8 cellular contexts compared by ENCODE assay signal in the genomic region with DNA sequence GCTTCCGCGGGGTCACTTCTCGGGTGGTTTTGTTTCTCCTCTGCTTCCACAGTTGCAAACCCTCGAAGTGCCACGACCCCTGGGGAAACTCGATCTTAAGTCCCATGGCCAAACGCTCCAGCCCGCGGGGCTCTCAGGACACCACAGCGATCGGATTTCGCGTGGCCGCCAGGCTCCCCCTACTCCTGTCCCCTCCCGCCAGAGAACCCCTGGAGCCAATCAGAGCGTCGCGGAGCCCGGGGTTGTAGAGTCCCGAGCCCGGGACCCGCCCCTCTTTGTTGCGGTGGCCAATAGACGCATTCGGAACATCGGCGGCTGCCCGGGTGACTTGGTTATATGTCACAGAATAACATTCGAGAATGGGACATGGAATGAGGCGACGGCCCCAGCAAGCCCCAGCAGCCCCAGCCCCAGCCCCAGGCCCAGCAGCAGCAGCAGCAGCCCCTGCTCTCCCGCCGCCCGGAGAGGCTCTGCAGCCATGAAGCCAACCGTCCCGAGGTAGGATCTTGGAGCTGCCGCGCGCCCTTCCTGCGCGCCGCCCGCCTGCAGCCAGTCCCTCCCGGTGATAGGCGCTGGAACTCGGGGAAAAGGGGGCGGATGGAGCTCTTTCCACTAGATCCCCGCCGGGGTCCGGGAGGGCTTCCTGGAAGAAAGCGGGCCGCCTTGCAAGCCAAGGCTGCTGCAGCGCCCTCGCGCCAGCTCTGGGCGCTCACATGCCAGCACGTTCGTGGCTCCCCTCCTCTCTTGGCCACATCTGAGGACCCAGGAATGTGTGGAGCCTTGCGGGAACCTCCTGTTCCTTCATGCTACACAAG. TPM values are rescaled to one million over a fixed set of nuclear protein-coding genes. Genes with fewer than 3 reads are reported as not detected.
A peak's percentile ranks its signal among the peaks of the same experiment; 100 is the strongest.
DNase-seq lines count a peak whose midpoint lies in the region; ATAC-seq and TF ChIP-seq lines count a peak whose summit lies in the region.

Gene VASH2 (plus strand): TSS at position 299 of the 815 bp plus-strand sequence. CDS start 1,002 bp downstream, outside the sequence.

- no peak for TF ChIP-seq CTCF in epithelial cell of proximal tubule (conservative IDR thresholded peaks at IDR 0.05; ENCODE audit: low read depth, low read length)

- DNase-seq in C1 segment of cervical spinal cord (lab: John Stamatoyannopoulos, UW): peak in 12 of 14 donors; percentile 40 to 81 (median 48)
- DNase-seq in NCI-H524 treated with DMSO at 0.1 percent for 48 hours (lab: John Stamatoyannopoulos, UW): peak; percentile 42
- DNase-seq in activated CD8-positive, alpha-beta memory T cell treated with anti-CD3 and anti-CD28 coated beads for 48 hours (ENCODE audit: low read depth in 2 of 3, low spot score in 2 of 3): peak; percentile 22 to 38 (median 24)
- DNase-seq in epithelial cell of proximal tubule (ENCODE audit: low read depth): no peak
- peak; percentile 82 for DNase-seq in mucosa of gallbladder (ENCODE audit: low spot score)
- peak; percentile 37 for DNase-seq in stimulated activated CD8-positive, alpha-beta memory T cell treated with anti-CD3 and anti-CD28 coated beads, Interleukin-7, amount 100 ng/mL, for 24 hours (ENCODE audit: low read depth)

- peak; percentile 64 for TF ChIP-seq POLR2A in GM19193 (IDR thresholded peaks at IDR 0.05; ENCODE audit: extremely low read depth, insufficient read depth, insufficient read length)

- H3K4me3 ChIP-seq in epithelial cell of proximal tubule (ENCODE audit: low read depth, low read length): peak within 1 kb of the TSS; percentile 57

- peak; percentile 86 for ATAC-seq in HG03378 (IDR thresholded peaks at IDR 0.05; ENCODE audit: unreplicated experiment)

RNA-seq across cellular contexts. Expression of gene VASH2, which starts in this region (rescaled TPM):
- total RNA-seq in epithelial cell of proximal tubule (0.63 and 3.3 TPM in 2 replicates), mucosa of gallbladder (0.92 TPM)

Comparison
In these comparisons a context has a peak if more than half of its experiments do, and no peak if none do; other contexts are left out.
1. Peak in DNase-seq in mucosa of gallbladder; RNA of the gene not detected or under 1 TPM.